In genomic region chrX:38260231-38260630, GRCh38 we compare ENCODE assay signal across 9 cellular contexts. TPM values are rescaled to one million over a fixed set of nuclear protein-coding genes. Genes with fewer than 3 reads are reported as not detected.
DNase-seq lines count a peak whose midpoint lies in the region; ATAC-seq and TF ChIP-seq lines count a peak whose summit lies in the region.
"Had no signal": no experiment of that assay in that cellular context is flagged by ENCODE, and none has a peak within 500 bp of the region (broad histone marks: within the 10 kb centered on the region; RNA-seq: fewer than 3 reads in every experiment).

No MANE protein-coding gene starts in this region.

- no TSS peak for BruUV-seq in mammary epithelial cell (replicated peaks; lab: Mats Ljungman, UMichigan)

- intact Hi-C loops in activated CD4-positive, alpha-beta T cell treated with anti-CD3 and anti-CD28 coated beads, Interleukin-2, amount 10 ng/mL, durations not matched to agents 24 days and 14 days (cut with micrococcal nuclease) = loop anchor here (1.0 kb wide), 1 partner anchor 67 kb away; the partner anchor contains the start of gene RPGR
- intact Hi-C loops in mammary epithelial cell (cut with micrococcal nuclease) = loop anchor here (1.0 kb wide), 2 partner anchors 40 to 67 kb away; partner anchors contain the start of genes RPGR and SRPX

- no peaks in the 10 kb centered on the region for H3K27me3 Mint-ChIP-seq in activated CD4-positive, alpha-beta T cell treated with anti-CD3 and anti-CD28 coated beads, Interleukin-2, amount 10 ng/mL, durations not matched to agents 24 days and 14 days
- no peaks in the 10 kb centered on the region for H3K27me3 Mint-ChIP-seq in type B pancreatic cell
- peaks cover 0 to 11% of the 10 kb centered on the region in 2 donors for H3K27me3 Mint-ChIP-seq in natural killer cell treated with Interleukin-12 subunit alpha and Interleukin-12 subunit beta and Interleukin-15 and Interleukin-18, amount 100 ng/mL, for 72 hours

- no peaks in the 10 kb centered on the region for H3K9me3 Mint-ChIP-seq in activated CD4-positive, alpha-beta T cell treated with anti-CD3 and anti-CD28 coated beads, Interleukin-2, amount 10 ng/mL, durations not matched to agents 24 days and 14 days
- H3K9me3 Mint-ChIP-seq in type B pancreatic cell = no peaks in the 10 kb centered on the region
- H3K9me3 Mint-ChIP-seq in natural killer cell treated with Interleukin-12 subunit alpha and Interleukin-12 subunit beta and Interleukin-15 and Interleukin-18, amount 100 ng/mL, for 72 hours = no peaks in the 10 kb centered on the region

- no peak overlapping the region for H2AFZ ChIP-seq in mammary epithelial cell (ENCODE audit: low read depth, low read length)

- TF ChIP-seq CTCF in mammary epithelial cell (conservative IDR thresholded peaks at IDR 0.05 in 1 of 2, IDR thresholded peaks at IDR 0.05 in 1 of 2; ENCODE audit: extremely low read depth in 1 of 2, insufficient read depth in 1 of 2, low read depth in 1 of 2, low read length in 2 of 2) (peak; percentile 57 to 71), type B pancreatic cell (conservative IDR thresholded peaks at IDR 0.05) (peak; percentile 44)

- dilution Hi-C loops in mammary epithelial cell (cut with HindIII; ENCODE audit: low sequenced_read_pairs) = no loop called here

- no peak for ATAC-seq in natural killer cell treated with Interleukin-12 subunit alpha and Interleukin-12 subunit beta and Interleukin-15 and Interleukin-18, amount 100 ng/mL, for 72 hours

- 32% methylated on average over 4 of the region's 4 CpGs for WGBS in mammary epithelial cell (ENCODE audit: low coverage, missing lambda C conversion rate)

- CTCF ChIA-PET in mammary epithelial cell (lab: Charles Lee; ENCODE audit: low non-redundant PET) = interaction anchor here (0.5 to 0.6 kb wide), 2 partner anchors 38 to 67 kb away, joined by 3 read pairs; partner anchors contain the start of gene RPGR

- in situ Hi-C loops in KBM-7 (cut with MboI; ENCODE audit: low pct_unique_long_range_greater_than_20kb, low sequenced_read_pairs) (no loop called here), mammary epithelial cell (cut with MboI; ENCODE audit: low sequenced_read_pairs in 2 of 2) (no loop called here)

- no peak overlapping the region for H3K27ac ChIP-seq in mammary epithelial cell (ENCODE audit: insufficient read depth, low read depth, low read length)
- H3K27ac ChIP-seq: skin epidermis had no signal

- H3K36me3 Mint-ChIP-seq in activated CD4-positive, alpha-beta T cell treated with anti-CD3 and anti-CD28 coated beads, Interleukin-2, amount 10 ng/mL, durations not matched to agents 24 days and 14 days (ENCODE audit: low read depth) = no peaks in the 10 kb centered on the region
- H3K36me3 Mint-ChIP-seq in type B pancreatic cell = no peaks in the 10 kb centered on the region
- no peaks in the 10 kb centered on the region for H3K36me3 Mint-ChIP-seq in natural killer cell treated with Interleukin-12 subunit alpha and Interleukin-12 subunit beta and Interleukin-15 and Interleukin-18, amount 100 ng/mL, for 72 hours

- H3K4me2 ChIP-seq in mammary epithelial cell (ENCODE audit: insufficient read depth, low read depth, low read length) = no peak overlapping the region

- H3K4me1 Mint-ChIP-seq in activated CD4-positive, alpha-beta T cell treated with anti-CD3 and anti-CD28 coated beads, Interleukin-2, amount 10 ng/mL, durations not matched to agents 24 days and 14 days = no peaks in the 10 kb centered on the region
- no peaks in the 10 kb centered on the region for H3K4me1 Mint-ChIP-seq in type B pancreatic cell (ENCODE audit: unreplicated experiment)
- H3K4me1 Mint-ChIP-seq in natural killer cell treated with Interleukin-12 subunit alpha and Interleukin-12 subunit beta and Interleukin-15 and Interleukin-18, amount 100 ng/mL, for 72 hours (ENCODE audit: low read depth in 2 of 2) = no peaks in the 10 kb centered on the region

- DNase-seq in activated CD4-positive, alpha-beta T cell treated with anti-CD3 and anti-CD28 coated beads, Interleukin-2, amount 10 ng/mL, durations not matched to agents 24 days and 14 days = peak; percentile 54
- DNase-seq in activated CD4-positive, alpha-beta T cell treated with anti-CD3 and anti-CD28 coated beads, Interleukin-2, amount 50 U/mL, for 1 hour = no peak
- DNase-seq in KBM-7 (peak; percentile 54), mammary epithelial cell (no peak), type B pancreatic cell (ENCODE audit: extremely low spot score, unreplicated experiment) (no peak)
- DNase-seq in effector CD8-positive, alpha-beta T cell (lab: John Stamatoyannopoulos, UW) = no peak
- no peak for DNase-seq in activated CD4-positive, CD25-positive, alpha-beta regulatory T cell (lab: John Stamatoyannopoulos, UW)
- DNase-seq in natural killer cell treated with Interleukin-12 subunit alpha and Interleukin-12 subunit beta and Interleukin-15 and Interleukin-18, amount 100 ng/mL, for 72 hours (ENCODE audit: low spot score) = no peak

- H3K4me1 ChIP-seq in mammary epithelial cell (ENCODE audit: insufficient read depth, low read length) = no peaks in the 10 kb centered on the region

- H3K36me3 ChIP-seq in mammary epithelial cell (ENCODE audit: insufficient read depth, low read length) = no peaks in the 10 kb centered on the region

- H3K79me2 ChIP-seq in mammary epithelial cell (ENCODE audit: insufficient read depth, low read length) = no peaks in the 10 kb centered on the region

- no peaks in the 10 kb centered on the region for H3K9me3 ChIP-seq in mammary epithelial cell (replicated peaks; ENCODE audit: insufficient read depth, low read length)

- no peak overlapping the region for H3K4me3 Mint-ChIP-seq in activated CD4-positive, alpha-beta T cell treated with anti-CD3 and anti-CD28 coated beads, Interleukin-2, amount 10 ng/mL, durations not matched to agents 24 days and 14 days
- H3K4me3 Mint-ChIP-seq in type B pancreatic cell = no peak overlapping the region
- H3K4me3 Mint-ChIP-seq in natural killer cell treated with Interleukin-12 subunit alpha and Interleukin-12 subunit beta and Interleukin-15 and Interleukin-18, amount 100 ng/mL, for 72 hours = no peak overlapping the region

- H4K20me1 ChIP-seq in mammary epithelial cell (ENCODE audit: insufficient read depth, low read length) = no peaks in the 10 kb centered on the region

- H3K9ac ChIP-seq in mammary epithelial cell (ENCODE audit: insufficient read depth, low read length) = no peak overlapping the region

- H3K27me3 ChIP-seq in mammary epithelial cell (ENCODE audit: insufficient read depth, low read length) = peaks cover 2% of the 10 kb centered on the region

- no peak overlapping the region for H3K4me3 ChIP-seq in mammary epithelial cell (replicated peaks in 1 of 3; ENCODE audit: insufficient read depth in 1 of 3, low read depth in 2 of 3, low read length in 3 of 3)
- H3K4me3 ChIP-seq: skin epidermis had no signal

- H3K27ac Mint-ChIP-seq in activated CD4-positive, alpha-beta T cell treated with anti-CD3 and anti-CD28 coated beads, Interleukin-2, amount 10 ng/mL, durations not matched to agents 24 days and 14 days = no peak overlapping the region
- no peak overlapping the region for H3K27ac Mint-ChIP-seq in type B pancreatic cell
- no peak overlapping the region for H3K27ac Mint-ChIP-seq in natural killer cell treated with Interleukin-12 subunit alpha and Interleukin-12 subunit beta and Interleukin-15 and Interleukin-18, amount 100 ng/mL, for 72 hours

RNA-seq across cellular contexts. Expression of gene SRPX, which starts 39.6 kb away (rescaled TPM):
- total RNA-seq in activated CD4-positive, alpha-beta T cell treated with anti-CD3 and anti-CD28 coated beads, Interleukin-2, amount 10 ng/mL, durations not matched to agents 24 days and 14 days = not detected in 2 replicates
- total RNA-seq in mammary epithelial cell (10 to 100 TPM; 58.7 to 66.3 TPM), type B pancreatic cell (ENCODE audit: low replicate concordance) (2.6 and 8.4 TPM in 2 replicates)
- 230 TPM for polyA plus RNA-seq in mammary epithelial cell
- polyA minus RNA-seq in mammary epithelial cell = 95.5 TPM
- total RNA-seq in natural killer cell treated with Interleukin-12 subunit alpha and Interleukin-12 subunit beta and Interleukin-15 and Interleukin-18, amount 100 ng/mL, for 72 hours = not detected

Comparison
In these comparisons a context has a peak if more than half of its experiments do, and no peak if none do; other contexts are left out.
1. DNase-seq: peak in activated CD4-positive, alpha-beta T cell treated with anti-CD3 and anti-CD28 coated beads, Interleukin-2, amount 10 ng/mL, durations not matched to agents 24 days and 14 days (single experiment) and KBM-7 (single experiment); none in activated CD4-positive, alpha-beta T cell treated with anti-CD3 and anti-CD28 coated beads, Interleukin-2, amount 50 U/mL, for 1 hour (single experiment), mammary epithelial cell (single experiment), type B pancreatic cell (single experiment), effector CD8-positive, alpha-beta T cell (single experiment), activated CD4-positive, CD25-positive, alpha-beta regulatory T cell (0 of 4) and natural killer cell treated with Interleukin-12 subunit alpha and Interleukin-12 subunit beta and Interleukin-15 and Interleukin-18, amount 100 ng/mL, for 72 hours (single experiment).